19 cellular contexts compared by ENCODE assay signal in the genomic region with DNA sequence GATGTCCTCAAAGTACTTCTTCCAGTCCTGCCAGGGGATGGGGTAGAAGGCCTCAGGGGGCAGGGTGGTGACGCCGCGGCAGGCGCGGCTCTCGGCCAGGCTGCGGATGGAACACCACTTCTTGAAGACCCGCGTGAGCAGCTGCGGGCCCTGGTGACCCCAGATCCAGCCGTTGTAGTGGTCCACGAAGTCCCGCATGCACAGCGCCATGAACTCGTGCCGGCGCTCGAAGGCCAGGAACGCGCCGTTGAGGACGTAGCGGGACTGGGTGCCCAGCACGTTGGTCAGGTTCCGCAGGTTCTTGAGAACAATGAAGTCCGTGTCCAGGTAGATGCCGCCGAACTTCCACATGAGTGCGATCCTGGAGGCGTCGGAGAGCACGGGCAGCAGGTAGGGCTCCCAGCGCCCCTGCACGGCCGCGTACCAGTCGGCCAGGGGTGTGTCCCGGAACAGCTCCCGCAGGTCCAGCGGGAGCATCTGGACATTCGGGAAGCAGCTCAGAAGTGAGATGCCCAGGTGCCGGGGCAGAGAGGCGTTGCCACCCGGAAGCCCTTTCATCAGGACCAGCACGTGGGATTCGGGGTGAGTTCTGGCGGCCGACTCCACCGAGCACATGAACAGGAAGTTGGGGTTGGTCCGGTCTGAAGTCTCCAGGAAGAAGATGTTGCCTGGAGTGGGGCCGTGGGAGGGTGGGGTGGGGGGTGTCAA. TPM values are rescaled to one million over a fixed set of nuclear protein-coding genes. Genes with fewer than 3 reads are reported as not detected.
"Had no signal": no experiment of that assay in that cellular context is flagged by ENCODE, and none has a peak within 500 bp of the region (broad histone marks: within the 10 kb centered on the region; RNA-seq: fewer than 3 reads in every experiment).

No MANE protein-coding gene starts in this region.

- H3K27me3 ChIP-seq: tibial nerve had no signal

- H3K27ac ChIP-seq: parathyroid adenoma, WERI-Rb-1 had no signal

- H3K27me3 Mint-ChIP-seq: stimulated activated naive B cell treated with anti-CD40 and anti-IgM and Interleukin-4, amounts not matched to agents 10 μg/mL and 1 μg/mL and 100 μg/mL, for 72 hours; T-helper 17 cell had no signal

- H3K9me3 ChIP-seq: tibial nerve had no signal

- H3K9me3 Mint-ChIP-seq: activated naive CD4-positive, alpha-beta T cell treated with anti-CD3 and anti-CD28 coated beads for 36 hours; activated T-helper 2 cell treated with anti-CD3 and anti-CD28 coated beads, Interferon-gamma antibody, Interleukin-2, Interleukin-4, amounts not matched to agents 10 μg/mL and 5 μg/mL and 100 μg/mL, durations not matched to agents 14 hours and 24 hours and 36 hours; endodermal cell; immature natural killer cell; neural crest cell; stimulated activated naive B cell treated with anti-CD40 and anti-IgM and Interleukin-4, amounts not matched to agents 10 μg/mL and 1 μg/mL and 100 μg/mL, for 72 hours had no signal

- DNase-seq: activated CD4-positive, alpha-beta T cell treated with anti-CD3 and anti-CD28 coated beads, Interleukin-2, amount 50 U/mL, for 48 hours; activated naive CD4-positive, alpha-beta T cell treated with anti-CD3 and anti-CD28 coated beads for 36 hours; activated T-cell treated with anti-CD3 and anti-CD28 coated beads, Interleukin-2, amount 50 U/mL, for 1 hour; immature natural killer cell; midbrain; stimulated activated CD4-positive, alpha-beta T cell treated with anti-CD3 and anti-CD28 coated beads, Interleukin-2, amount 100 ng/mL, for 48 hours; stimulated activated naive B cell treated with anti-CD40 and anti-IgM and Interleukin-4, amounts not matched to agents 10 μg/mL and 1 μg/mL and 100 μg/mL, for 72 hours; T-helper 17 cell; WERI-Rb-1 had no signal

- H3K27ac Mint-ChIP-seq: activated naive CD4-positive, alpha-beta T cell treated with anti-CD3 and anti-CD28 coated beads for 36 hours; activated T-helper 2 cell treated with anti-CD3 and anti-CD28 coated beads, Interferon-gamma antibody, Interleukin-2, Interleukin-4, amounts not matched to agents 10 μg/mL and 5 μg/mL and 100 μg/mL, durations not matched to agents 14 hours and 24 hours and 36 hours; endodermal cell; immature natural killer cell; T-helper 17 cell had no signal

- H3K4me3 ChIP-seq: lung, tibial nerve had no signal

- H3K4me1 Mint-ChIP-seq: immature natural killer cell had no signal

- H3K36me3 Mint-ChIP-seq: immature natural killer cell had no signal

- ATAC-seq: T-helper 17 cell had no signal

- H3K9ac ChIP-seq: parathyroid adenoma had no signal

- FAIRE-seq: astrocyte, bronchial epithelial cell had no signal

- H3K4me3 Mint-ChIP-seq: activated naive CD4-positive, alpha-beta T cell treated with anti-CD3 and anti-CD28 coated beads for 36 hours; endodermal cell; immature natural killer cell; neural crest cell had no signal

- H3K36me3 ChIP-seq: WERI-Rb-1 had no signal

RNA-seq across cellular contexts. Expression of a gene that starts 27.5 kb away (rescaled TPM):
- total RNA-seq: activated naive CD4-positive, alpha-beta T cell treated with anti-CD3 and anti-CD28 coated beads for 36 hours; activated T-helper 2 cell treated with anti-CD3 and anti-CD28 coated beads, Interferon-gamma antibody, Interleukin-2, Interleukin-4, amounts not matched to agents 10 μg/mL and 5 μg/mL and 100 μg/mL, durations not matched to agents 14 hours and 24 hours and 36 hours; T-helper 17 cell had no signal

RNA-seq across cellular contexts. Expression of a gene that starts 52.8 kb away (rescaled TPM):
- total RNA-seq: myocyte, skeletal muscle tissue had no signal
